8 cellular contexts compared by ENCODE assay signal in genomic region chr17:66348605-66349165, GRCh38. TPM values are rescaled to one million over a fixed set of nuclear protein-coding genes. Genes with fewer than 3 reads are reported as not detected.
A peak's percentile ranks its signal among the peaks of the same experiment; 100 is the strongest.
DNase-seq lines count a peak whose midpoint lies in the region; ATAC-seq and TF ChIP-seq lines count a peak whose summit lies in the region.

No MANE protein-coding gene starts in this region.

- H3K27me3 ChIP-seq in foreskin keratinocyte = no peaks in the 10 kb centered on the region
- no peaks in the 10 kb centered on the region for H3K27me3 ChIP-seq in testis

- no peaks in the 10 kb centered on the region for H3K9me3 ChIP-seq in testis

- TF ChIP-seq POLR2A in testis (IDR thresholded peaks at IDR 0.05) = no peak

- no peak overlapping the region for H3K4me3 ChIP-seq in testis

- POLR2A ChIA-PET in RWPE1 (lab: Yijun Ruan, JAX; ENCODE audit: low non-redundant PET) = no interaction called here

- 60 to 63% methylated on average over 4 of the region's 4 CpGs for WGBS in testis, 2 donors

- DNase-seq in A172 (ENCODE audit: low spot score) = peak; percentile 89
- DNase-seq in H4 (ENCODE audit: low spot score) = peak; percentile 76
- DNase-seq in RWPE1 (ENCODE audit: low spot score) = peak; percentile 75
- peak; percentile 31 to 58 for DNase-seq in foreskin keratinocyte
- DNase-seq in stromal cell of bone marrow (ENCODE audit: low read depth) = peak; percentile 44
- no peak for DNase-seq in testis
- DNase-seq in GF-D8 (lab: John Stamatoyannopoulos, UW) = no peak

- CTCF ChIA-PET in RWPE1 (lab: Yijun Ruan, JAX) = no interaction called here

- H3K27ac ChIP-seq in RWPE1 = no peak overlapping the region
- H3K27ac ChIP-seq in foreskin keratinocyte = no peak overlapping the region
- no peak overlapping the region for H3K27ac ChIP-seq in testis

- no peaks in the 10 kb centered on the region for H3K36me3 ChIP-seq in testis (ENCODE audit: low read depth, missing control alignments)

- ATAC-seq in foreskin keratinocyte = peak; percentile 91
- no peak for ATAC-seq in HG03439 (IDR thresholded peaks at IDR 0.05; ENCODE audit: unreplicated experiment)

- TF ChIP-seq CTCF in RWPE1 (conservative IDR thresholded peaks at IDR 0.05; ENCODE audit: low read depth) (no peak), foreskin keratinocyte (conservative IDR thresholded peaks at IDR 0.05) (peak; percentile 9), testis (IDR thresholded peaks at IDR 0.05) (no peak)

- intact Hi-C loops in testis (cut with DNase I; ENCODE audit: low total_unique reads) = no loop called here

- H3K4me1 ChIP-seq in foreskin keratinocyte = peaks cover 12% of the 10 kb centered on the region
- H3K4me1 ChIP-seq in testis = peaks cover 6% of the 10 kb centered on the region

RNA-seq across cellular contexts. Expression of gene PRKCA, which starts 46.3 kb away (rescaled TPM):
- 21.6 and 24.2 TPM in 2 replicates for total RNA-seq in A172 (2014; rRNA removed; shearing (Covaris generic))
- total RNA-seq in H4 (2014; rRNA removed; shearing (Covaris generic)) = 10.1 and 12.7 TPM in 2 replicates
- total RNA-seq in foreskin keratinocyte = 5.0 and 6.8 TPM in 2 replicates
- 1.7 and 2.0 TPM in 2 replicates for polyA plus RNA-seq in foreskin keratinocyte
- 10 to 100 TPM; 15.4 to 22.9 TPM for total RNA-seq in testis
- 6.8 TPM for polyA plus RNA-seq in testis (ENCODE audit: insufficient read depth, low read depth, low replicate concordance)

Comparison
In these comparisons a context has a peak if more than half of its experiments do, and no peak if none do; other contexts are left out.
1. DNase-seq: peak in A172 (single experiment), H4 (single experiment), RWPE1 (single experiment), foreskin keratinocyte (2 of 2) and stromal cell of bone marrow (single experiment); none in testis (single experiment) and GF-D8 (single experiment).